ENCODE assay signal across 37 cellular contexts in the genomic region with DNA sequence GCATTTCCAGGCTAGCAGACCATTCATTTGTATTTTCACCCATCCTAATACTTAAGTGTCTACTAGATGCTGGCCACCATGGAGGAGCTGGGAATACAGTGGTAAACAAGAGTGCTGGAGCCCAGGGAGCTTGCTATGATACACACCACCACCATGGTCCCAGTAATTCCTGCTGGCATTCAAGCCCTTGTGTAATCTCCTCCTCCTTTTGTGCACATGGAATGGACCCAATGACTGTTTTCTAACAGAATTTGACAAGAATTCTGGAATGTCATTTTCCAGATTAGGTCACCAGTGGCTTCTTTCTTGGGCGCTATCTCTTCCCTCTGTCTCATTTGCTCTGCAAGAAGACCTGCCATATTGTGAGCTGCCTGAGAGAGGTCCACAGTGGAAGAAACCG.
"Had no signal": no experiment of that assay in that cellular context is flagged by ENCODE, and none has a peak within 500 bp of the region (broad histone marks: within the 10 kb centered on the region; RNA-seq: fewer than 3 reads in every experiment).

No MANE protein-coding gene starts in this region.

- H3K27ac ChIP-seq: adrenal gland, ascending aorta, body of pancreas, brain microvascular endothelial cell, breast epithelium, cardiac muscle cell had no signal

- H3K36me3 ChIP-seq: adrenal gland, ascending aorta, brain microvascular endothelial cell, breast epithelium, cardiac muscle cell had no signal

- H3K27me3 ChIP-seq: adrenal gland, ascending aorta, body of pancreas, brain microvascular endothelial cell, breast epithelium, cardiac muscle cell had no signal

- H3K4me3 Mint-ChIP-seq: activated naive CD4-positive, alpha-beta T cell treated with anti-CD3 and anti-CD28 coated beads for 36 hours; activated naive CD4-positive, alpha-beta T cell treated with anti-CD3 and anti-CD28 coated beads, Interleukin-2, amount 10 ng/mL, durations not matched to agents 7 days and 5 days; activated naive CD4-positive, alpha-beta T cell treated with anti-CD3 and anti-CD28 coated beads, Interleukin-2, amount 50 U/mL, for 24 hours; activated naive CD8-positive, alpha-beta T cell; activated naive CD8-positive, alpha-beta T cell treated with anti-CD3 and anti-CD28 coated beads for 36 hours; activated naive CD8-positive, alpha-beta T cell treated with anti-CD3 and anti-CD28 coated beads, Interleukin-2, amount 10 ng/mL, durations not matched to agents 7 days and 5 days; activated T-cell treated with anti-CD3 and anti-CD28 coated beads, Interleukin-2, amount 50 U/mL, for 24 hours; activated T-cell treated with anti-CD3 and anti-CD28 coated beads, Interleukin-2, amount 50 U/mL, for 4 hours; activated T-cell treated with anti-CD3 and anti-CD28 coated beads, Interleukin-2, amount 50 U/mL, for 72 hours; activated T-helper 1 cell treated with anti-CD3 and anti-CD28 coated beads, Interleukin-12 subunit alpha, Interleukin-12 subunit beta, Interleukin-2, Interleukin-4 antibody, amounts not matched to agents 30 ng/mL and 10 ng/mL and 1 ng/mL, durations not matched to agents 14 hours and 24 hours and 36 hours; activated T-helper 17 cell treated with anti-CD3 and anti-CD28 coated beads, Interleukin-2, amount 50 U/mL, for 72 hours; brain; central memory CD8-positive, alpha-beta T cell had no signal

- H3K9me3 Mint-ChIP-seq: activated naive CD4-positive, alpha-beta T cell treated with anti-CD3 and anti-CD28 coated beads, Interleukin-2, amount 50 U/mL, for 24 hours had no signal

- H3K9me3 ChIP-seq: adrenal gland, ascending aorta, body of pancreas, breast epithelium had no signal

- H3K4me1 ChIP-seq: adrenal gland, ascending aorta, body of pancreas, breast epithelium had no signal

- H3K4me1 Mint-ChIP-seq: activated naive CD4-positive, alpha-beta T cell treated with anti-CD3 and anti-CD28 coated beads, Interleukin-2, amount 10 ng/mL, durations not matched to agents 7 days and 5 days; activated naive CD4-positive, alpha-beta T cell treated with anti-CD3 and anti-CD28 coated beads, Interleukin-2, amount 50 U/mL, for 24 hours; activated naive CD8-positive, alpha-beta T cell treated with anti-CD3 and anti-CD28 coated beads for 36 hours; activated naive CD8-positive, alpha-beta T cell treated with anti-CD3 and anti-CD28 coated beads, Interleukin-2, amount 10 ng/mL, durations not matched to agents 7 days and 5 days; activated T-helper 17 cell treated with anti-CD3 and anti-CD28 coated beads, Interleukin-2, amount 50 U/mL, for 72 hours; central memory CD8-positive, alpha-beta T cell had no signal

- H3K27ac Mint-ChIP-seq: activated naive CD4-positive, alpha-beta T cell treated with anti-CD3 and anti-CD28 coated beads for 36 hours; activated naive CD4-positive, alpha-beta T cell treated with anti-CD3 and anti-CD28 coated beads, Interleukin-2, amount 10 ng/mL, durations not matched to agents 7 days and 5 days; activated naive CD4-positive, alpha-beta T cell treated with anti-CD3 and anti-CD28 coated beads, Interleukin-2, amount 50 U/mL, for 24 hours; activated naive CD4-positive, alpha-beta T cell treated with anti-CD3 and anti-CD28 coated beads, Interleukin-2, amount 50 U/mL, for 72 hours; activated naive CD8-positive, alpha-beta T cell; activated naive CD8-positive, alpha-beta T cell treated with anti-CD3 and anti-CD28 coated beads for 36 hours; activated naive CD8-positive, alpha-beta T cell treated with anti-CD3 and anti-CD28 coated beads, Interleukin-2, amount 10 ng/mL, durations not matched to agents 7 days and 5 days; activated T-cell treated with anti-CD3 and anti-CD28 coated beads, Interleukin-2, amount 50 U/mL, for 24 hours; activated T-cell treated with anti-CD3 and anti-CD28 coated beads, Interleukin-2, amount 50 U/mL, for 72 hours; activated T-helper 1 cell treated with anti-CD3 and anti-CD28 coated beads, Interleukin-12 subunit alpha, Interleukin-12 subunit beta, Interleukin-2, Interleukin-4 antibody, amounts not matched to agents 30 ng/mL and 10 ng/mL and 1 ng/mL, durations not matched to agents 14 hours and 24 hours and 36 hours; activated T-helper 17 cell treated with anti-CD3 and anti-CD28 coated beads, Interleukin-2, amount 50 U/mL, for 72 hours; activated T-helper 2 cell treated with anti-CD3 and anti-CD28 coated beads, Interferon-gamma antibody, Interleukin-2, Interleukin-4, amounts not matched to agents 10 μg/mL and 5 μg/mL and 100 μg/mL, durations not matched to agents 14 hours and 24 hours and 36 hours had no signal

- DNase-seq: activated effector memory CD4-positive, alpha-beta T cell treated with anti-CD3 and anti-CD28 coated beads, Interleukin-2, amount 50 U/mL, for 16 hours; activated effector memory CD4-positive, alpha-beta T cell treated with Interleukin-2 at 50 U/mL for 16 hours; activated gamma-delta T cell; activated gamma-delta T cell treated with Interleukin-2 at 50 U/mL for 16 hours; activated naive CD4-positive, alpha-beta T cell; activated naive CD4-positive, alpha-beta T cell treated with anti-CD3 and anti-CD28 coated beads for 36 hours; activated naive CD4-positive, alpha-beta T cell treated with anti-CD3 and anti-CD28 coated beads, Interleukin-2, amount 10 ng/mL, durations not matched to agents 7 days and 5 days; activated naive CD4-positive, alpha-beta T cell treated with anti-CD3 and anti-CD28 coated beads, Interleukin-2, amount 50 U/mL, for 16 hours; activated naive CD4-positive, alpha-beta T cell treated with Interleukin-2 at 50 U/mL for 16 hours; activated naive CD8-positive, alpha-beta T cell treated with anti-CD3 and anti-CD28 coated beads for 36 hours; activated naive CD8-positive, alpha-beta T cell treated with anti-CD3 and anti-CD28 coated beads, Interleukin-2, amount 10 ng/mL, durations not matched to agents 7 days and 5 days; activated T-cell treated with anti-CD3 and anti-CD28 coated beads, Interleukin-2, amount 50 U/mL, for 1 hour; activated T-cell treated with anti-CD3 and anti-CD28 coated beads, Interleukin-2, amount 50 U/mL, for 24 hours; activated T-cell treated with anti-CD3 and anti-CD28 coated beads, Interleukin-2, amount 50 U/mL, for 4 hours; activated T-cell treated with anti-CD3 and anti-CD28 coated beads, Interleukin-2, amount 50 U/mL, for 48 hours; activated T-cell treated with anti-CD3 and anti-CD28 coated beads, Interleukin-2, amount 50 U/mL, for 72 hours; adrenal gland; amniotic stem cell; amygdala; anterior cingulate cortex; aorta; body of pancreas; brain microvascular endothelial cell; caudate nucleus; central memory CD4-positive, alpha-beta T cell; cerebellar nuclear complex had no signal

- H3K4me3 ChIP-seq: adrenal gland, ascending aorta, body of pancreas, breast epithelium, cardiac muscle cell had no signal

- ATAC-seq: activated naive CD4-positive, alpha-beta T cell treated with anti-CD3 and anti-CD28 coated beads, Interleukin-2, amount 50 U/mL, for 72 hours; activated T-cell treated with anti-CD3 and anti-CD28 coated beads, Interleukin-2, amount 50 U/mL, for 4 hours; activated T-cell treated with anti-CD3 and anti-CD28 coated beads, Interleukin-2, amount 50 U/mL, for 72 hours; activated T-helper 17 cell treated with anti-CD3 and anti-CD28 coated beads, Interleukin-2, amount 50 U/mL, for 72 hours; body of pancreas had no signal

- H3K36me3 Mint-ChIP-seq: activated naive CD4-positive, alpha-beta T cell treated with anti-CD3 and anti-CD28 coated beads, Interleukin-2, amount 10 ng/mL, durations not matched to agents 7 days and 5 days; activated naive CD4-positive, alpha-beta T cell treated with anti-CD3 and anti-CD28 coated beads, Interleukin-2, amount 50 U/mL, for 24 hours; activated naive CD8-positive, alpha-beta T cell; activated naive CD8-positive, alpha-beta T cell treated with anti-CD3 and anti-CD28 coated beads for 36 hours; activated naive CD8-positive, alpha-beta T cell treated with anti-CD3 and anti-CD28 coated beads, Interleukin-2, amount 10 ng/mL, durations not matched to agents 7 days and 5 days had no signal

- H3K27me3 Mint-ChIP-seq: activated naive CD4-positive, alpha-beta T cell treated with anti-CD3 and anti-CD28 coated beads, Interleukin-2, amount 10 ng/mL, durations not matched to agents 7 days and 5 days; activated naive CD4-positive, alpha-beta T cell treated with anti-CD3 and anti-CD28 coated beads, Interleukin-2, amount 50 U/mL, for 24 hours; activated naive CD8-positive, alpha-beta T cell; activated naive CD8-positive, alpha-beta T cell treated with anti-CD3 and anti-CD28 coated beads for 36 hours; activated naive CD8-positive, alpha-beta T cell treated with anti-CD3 and anti-CD28 coated beads, Interleukin-2, amount 10 ng/mL, durations not matched to agents 7 days and 5 days; activated T-cell treated with anti-CD3 and anti-CD28 coated beads, Interleukin-2, amount 50 U/mL, for 24 hours; activated T-helper 17 cell treated with anti-CD3 and anti-CD28 coated beads, Interleukin-2, amount 50 U/mL, for 72 hours; central memory CD8-positive, alpha-beta T cell had no signal
